20 cellular contexts compared by ENCODE assay signal in the genomic region with DNA sequence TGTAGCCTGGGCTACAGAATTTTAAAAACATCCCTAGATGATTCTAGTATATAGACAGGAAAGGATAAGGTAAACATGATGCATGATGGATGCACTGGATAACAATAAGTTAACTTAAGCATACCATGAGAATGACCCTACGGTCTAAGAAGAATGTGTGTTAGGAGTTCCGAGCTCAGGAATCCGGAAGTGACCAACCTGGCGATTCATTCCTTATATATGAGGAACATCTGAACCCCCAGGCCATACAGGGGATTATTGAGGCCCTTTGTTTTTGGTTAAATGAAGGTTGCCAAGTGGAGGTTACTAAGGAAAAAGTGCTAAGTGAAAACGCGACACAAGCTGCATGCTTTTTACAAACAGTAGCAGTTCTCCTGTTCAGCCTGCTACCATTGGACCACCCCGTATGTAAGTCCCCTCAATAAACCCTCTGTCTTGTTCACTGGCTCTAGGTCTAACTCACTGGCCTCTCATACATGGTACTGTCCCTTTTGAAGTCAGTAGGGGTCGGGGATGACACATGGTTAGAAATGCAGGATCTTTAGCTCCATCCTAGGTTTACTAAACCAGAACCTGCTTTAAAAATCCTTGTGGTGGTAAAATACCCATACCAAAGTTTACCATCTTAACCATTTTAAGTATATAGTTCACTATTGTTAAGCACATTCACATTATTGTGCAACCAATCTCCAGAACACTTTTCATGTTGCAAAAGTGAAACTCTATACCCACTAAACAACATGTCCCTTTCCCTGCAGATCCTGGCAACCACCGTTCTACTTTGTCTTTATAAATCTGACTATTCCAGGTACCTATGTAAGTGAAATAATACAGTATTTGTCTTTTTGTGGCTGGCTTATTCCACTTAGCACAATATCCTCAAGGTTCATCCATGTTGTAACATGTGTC.
DNase-seq lines count a peak whose midpoint lies in the region; ATAC-seq, FAIRE-seq and TF ChIP-seq lines count a peak whose summit lies in the region.
"Had no signal": no experiment of that assay in that cellular context is flagged by ENCODE, and none has a peak within 500 bp of the region (broad histone marks: within the 10 kb centered on the region; RNA-seq: fewer than 3 reads in every experiment).

No MANE protein-coding gene starts in this region.

- H3K9me3 ChIP-seq in endothelial cell of umbilical vein (replicated peaks; ENCODE audit: control insufficient read depth, insufficient read depth, low read length) (no peaks in the 10 kb centered on the region), psoas muscle (no peaks in the 10 kb centered on the region)
- H3K9me3 ChIP-seq: left lung, SJCRH30 had no signal

- no peaks in the 10 kb centered on the region for H3K36me3 ChIP-seq in endothelial cell of umbilical vein (ENCODE audit: control insufficient read depth in 2 of 2, extremely low read depth in 1 of 2, insufficient read depth in 2 of 2, low read length in 2 of 2)
- H3K36me3 ChIP-seq in psoas muscle (ENCODE audit: insufficient read depth in 1 of 2, low read depth in 1 of 2) = no peaks in the 10 kb centered on the region
- H3K36me3 ChIP-seq: left lung, sigmoid colon, SJCRH30 had no signal

- H3K4me2 ChIP-seq in endothelial cell of umbilical vein (ENCODE audit: insufficient read depth, low read length) = no peak overlapping the region

- no peak for FAIRE-seq in endothelial cell of umbilical vein (lab: Jason Lieb, UNC)
- FAIRE-seq: D721Med had no signal

- H3K4me3 ChIP-seq in endothelial cell of umbilical vein (replicated peaks in 1 of 3; ENCODE audit: insufficient read depth in 1 of 3, low read depth in 1 of 3, low read length in 3 of 3) = no peak overlapping the region
- H3K4me3 ChIP-seq in psoas muscle = no peak overlapping the region
- H3K4me3 ChIP-seq: left lung, sigmoid colon, SJCRH30 had no signal

- dilution Hi-C loops in endothelial cell of umbilical vein (cut with MboI; ENCODE audit: extremely low pct_ligation_motif_present, low sequenced_read_pairs) = no loop called here

- DNase-seq in HCEC 1CT (peak; percentile 64), RWPE1 (ENCODE audit: low spot score) (peak; percentile 51), endothelial cell of umbilical vein (ENCODE audit: low read depth, low spot score) (no peak), psoas muscle (no peak), DMS79 treated with DMSO at 0.1 percent for 48 hours (lab: John Stamatoyannopoulos, UW) (no peak)
- DNase-seq in stimulated activated CD4-positive, alpha-beta T cell treated with anti-CD3 and anti-CD28 coated beads, Interleukin-4, amount 100 ng/mL, for 24 hours = no peak
- DNase-seq: activated CD4-positive, alpha-beta T cell treated with anti-CD3 and anti-CD28 coated beads, Interleukin-2, amount 50 U/mL, for 1 hour; activated T-cell treated with anti-CD3 and anti-CD28 coated beads, Interleukin-2, amount 50 U/mL, for 1 hour; caudate nucleus; effector CD8-positive, alpha-beta T cell; left lung; NCI-H187; NCI-H510A treated with DMSO at 0.1 percent for 48 hours; nucleus accumbens; sigmoid colon; stimulated activated CD4-positive, alpha-beta T cell treated with anti-CD3 and anti-CD28 coated beads, Interleukin-2, amount 100 ng/mL, for 24 hours; substantia nigra had no signal

- H3K9me1 ChIP-seq in endothelial cell of umbilical vein (replicated peaks; ENCODE audit: control insufficient read depth, extremely low read depth, insufficient read depth, low read length) = no peaks in the 10 kb centered on the region

- no peaks in the 10 kb centered on the region for H4K20me1 ChIP-seq in endothelial cell of umbilical vein (replicated peaks; ENCODE audit: control insufficient read depth, extremely low read depth, insufficient read depth, low read length)

- TF ChIP-seq CTCF in RWPE1 (conservative IDR thresholded peaks at IDR 0.05; ENCODE audit: low read depth) (no peak), endothelial cell of umbilical vein (IDR thresholded peaks at IDR 0.05; ENCODE audit: extremely low read depth in 1 of 2, insufficient read depth in 1 of 2, low read depth in 1 of 2, low read length in 2 of 2) (no peak), psoas muscle (IDR thresholded peaks at IDR 0.05) (no peak)

- POLR2A ChIA-PET in RWPE1 (lab: Yijun Ruan, JAX; ENCODE audit: low non-redundant PET) = no interaction called here
- POLR2A ChIA-PET in endothelial cell of umbilical vein (lab: Charles Lee) = no interaction called here

- H3K27ac ChIP-seq in RWPE1 (no peak overlapping the region), endothelial cell of umbilical vein (ENCODE audit: insufficient read depth, low read depth, low read length) (peak overlapping the region; percentile 52), psoas muscle (no peak overlapping the region)
- H3K27ac ChIP-seq: left lung, sigmoid colon, SJCRH30 had no signal

- no peak for TF ChIP-seq POLR2A in endothelial cell of umbilical vein (IDR thresholded peaks at IDR 0.05; ENCODE audit: low read depth, low read length)

- ATAC-seq in psoas muscle = peak in 3 of 4 donors; percentile 63 to 85 (median 71)
- no peak for ATAC-seq in GM18511 (IDR thresholded peaks at IDR 0.05; ENCODE audit: unreplicated experiment)

- peaks cover 20% of the 10 kb centered on the region for H3K4me1 ChIP-seq in endothelial cell of umbilical vein (ENCODE audit: control insufficient read depth, extremely low read depth, insufficient read depth, low read length)
- H3K4me1 ChIP-seq in psoas muscle = no peaks in the 10 kb centered on the region
- H3K4me1 ChIP-seq: left lung had no signal

- H3K9ac ChIP-seq in endothelial cell of umbilical vein (replicated peaks; ENCODE audit: extremely low read depth, insufficient read depth, low read length) = no peak overlapping the region

- no peaks in the 10 kb centered on the region for H3K27me3 ChIP-seq in endothelial cell of umbilical vein (ENCODE audit: control insufficient read depth in 2 of 2, insufficient read depth in 2 of 2, low read length in 2 of 2)
- no peaks in the 10 kb centered on the region for H3K27me3 ChIP-seq in psoas muscle (ENCODE audit: insufficient read depth in 3 of 3, low read length in 2 of 3)
- H3K27me3 ChIP-seq: left lung, sigmoid colon, SJCRH30 had no signal

- no peak overlapping the region for H2AFZ ChIP-seq in endothelial cell of umbilical vein (ENCODE audit: low read depth, low read length)

- CTCF ChIA-PET in RWPE1 (lab: Yijun Ruan, JAX) (no interaction called here), endothelial cell of umbilical vein (lab: Charles Lee) (interaction anchor here (1.2 to 1.6 kb wide), 3 partner anchors 18 to 181 kb away, joined by 3 to 8 read pairs (median 4); no protein-coding TSS in a partner anchor)

- no peaks in the 10 kb centered on the region for H3K79me2 ChIP-seq in endothelial cell of umbilical vein (ENCODE audit: control insufficient read depth, insufficient read depth, low read length)

- intact Hi-C loops in endothelial cell of umbilical vein (cut with micrococcal nuclease) = no loop called here
- intact Hi-C loops in psoas muscle (cut with DNase I) = no loop called here

- 84 to 90% (median 87%) methylated on average over 9 of the region's 9 CpGs for WGBS in psoas muscle, 3 donors

- TSS peak; percentile 63 for BruUV-seq in endothelial cell of umbilical vein (replicated peaks; lab: Mats Ljungman, UMichigan)

TF ChIP-seq in endothelial cell of umbilical vein, 7 proteins besides CTCF, POLR2A, EP300 and RAD21:
- TF ChIP-seq FOS (IDR thresholded peaks at IDR 0.05; ENCODE audit: borderline replicate concordance, insufficient read depth, low read length) (no peak), JUN (IDR thresholded peaks at IDR 0.05; ENCODE audit: borderline replicate concordance, insufficient read depth, insufficient read length, low read depth) (peak; percentile 58), EZH2 (IDR thresholded peaks at IDR 0.05; ENCODE audit: borderline replicate concordance, low read depth, low read length, severe bottlenecking) (no peak), POLR2AphosphoS5 (IDR thresholded peaks at IDR 0.05; ENCODE audit: insufficient read depth, low read depth, low read length) (peak; percentile 11), MYC (IDR thresholded peaks at IDR 0.05; ENCODE audit: low read depth, low read length) (no peak), GATA2 (IDR thresholded peaks at IDR 0.05; ENCODE audit: insufficient read depth, insufficient read length, low read depth, low read length) (no peak)
- TF ChIP-seq, protein P1, sequence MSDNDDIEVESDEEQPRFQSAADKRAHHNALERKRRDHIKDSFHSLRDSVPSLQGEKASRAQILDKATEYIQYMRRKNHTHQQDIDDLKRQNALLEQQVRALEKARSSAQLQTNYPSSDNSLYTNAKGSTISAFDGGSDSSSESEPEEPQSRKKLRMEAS (IDR thresholded peaks at IDR 0.05; ENCODE audit: insufficient read depth, insufficient read length) = no peak

Comparison
In these comparisons a context has a peak if more than half of its experiments do, and no peak if none do; other contexts are left out.
1. DNase-seq: peak in HCEC 1CT (single experiment) and RWPE1 (single experiment); none in endothelial cell of umbilical vein (single experiment), psoas muscle (0 of 2), stimulated activated CD4-positive, alpha-beta T cell treated with anti-CD3 and anti-CD28 coated beads, Interleukin-4, amount 100 ng/mL, for 24 hours (single experiment) and DMS79 treated with DMSO at 0.1 percent for 48 hours (single experiment).